Comparison of ENCODE assay signal across 8 cellular contexts in genomic region chr11:64865286-64866172, GRCh38. TPM values are rescaled to one million over a fixed set of nuclear protein-coding genes. Genes with fewer than 3 reads are reported as not detected.
DNase-seq lines count a peak whose midpoint lies in the region; ATAC-seq and TF ChIP-seq lines count a peak whose summit lies in the region.

No MANE protein-coding gene starts in this region.

- peaks cover 36% of the 10 kb centered on the region for H3K4me1 ChIP-seq in NT2/D1 (ENCODE audit: insufficient read depth, insufficient read length)
- H3K4me1 ChIP-seq in neuronal stem cell (ENCODE audit: control insufficient read depth in 2 of 2, insufficient read depth in 1 of 2, low read depth in 1 of 2, low read length in 2 of 2): peaks cover 34 to 44% of the 10 kb centered on the region in 2 donors

- CTCF ChIA-PET in activated CD8-positive, alpha-beta memory T cell treated with anti-CD3 and anti-CD28 coated beads, Interleukin-2, amount 10 ng/mL, durations not matched to agents 7 days and 5 days (lab: Charles Lee): interaction anchor here (1.2 to 29.2 kb wide), 4 partner anchors 16 to 86 kb away, joined by 3 to 1163 read pairs (median 206); partner anchors contain the start of genes CDC42BPG, EHD1 and MEN1

- peaks cover 39% of the 10 kb centered on the region for H3K36me3 ChIP-seq in NT2/D1 (ENCODE audit: insufficient read depth, insufficient read length, low read length)
- peaks cover 0 to 6% of the 10 kb centered on the region in 2 donors for H3K36me3 ChIP-seq in neuronal stem cell (replicated peaks in 1 of 2; ENCODE audit: control insufficient read depth in 2 of 2, insufficient read depth in 2 of 2, low read length in 2 of 2)

- no peaks in the 10 kb centered on the region for H3K9me3 ChIP-seq in NT2/D1 (ENCODE audit: insufficient read depth, low read length)
- H3K9me3 ChIP-seq in neuronal stem cell (replicated peaks in 1 of 2; ENCODE audit: control insufficient read depth in 2 of 2, insufficient read depth in 1 of 2, low read depth in 1 of 2, low read length in 2 of 2): no peaks in the 10 kb centered on the region

- H3K27ac ChIP-seq in neuronal stem cell (replicated peaks; ENCODE audit: low read length): peak overlapping the region; percentile 55

- H3K36me3 Mint-ChIP-seq in activated CD8-positive, alpha-beta memory T cell treated with anti-CD3 and anti-CD28 coated beads, Interleukin-2, amount 10 ng/mL, durations not matched to agents 7 days and 5 days: peaks cover 22% of the 10 kb centered on the region

- H2BK5ac ChIP-seq in neuronal stem cell (ENCODE audit: low read length): no peak overlapping the region

- peak overlapping the region; percentile 76 for H2BK12ac ChIP-seq in neuronal stem cell (ENCODE audit: low read length)

- H3K4me3 Mint-ChIP-seq in activated CD8-positive, alpha-beta memory T cell treated with anti-CD3 and anti-CD28 coated beads, Interleukin-2, amount 10 ng/mL, durations not matched to agents 7 days and 5 days: peak overlapping the region; percentile 54

- no peak overlapping the region for H4K8ac ChIP-seq in neuronal stem cell (ENCODE audit: low read depth, low read length)

- TF ChIP-seq CTCF in choroid plexus epithelial cell (conservative IDR thresholded peaks at IDR 0.05; ENCODE audit: low read depth, low read length): no peak

- H3K4me2 ChIP-seq in neuronal stem cell (ENCODE audit: insufficient read depth, low read length, poor library complexity, severe bottlenecking): no peak overlapping the region

- peak; percentile 14 for ATAC-seq in activated CD8-positive, alpha-beta memory T cell treated with anti-CD3 and anti-CD28 coated beads, Interleukin-2, amount 10 ng/mL, durations not matched to agents 7 days and 5 days

- peak overlapping the region; percentile 11 for H4K91ac ChIP-seq in neuronal stem cell (ENCODE audit: low read depth, low read length, poor library complexity)

- peak overlapping the region; percentile 98 for H3K27ac Mint-ChIP-seq in activated CD8-positive, alpha-beta memory T cell treated with anti-CD3 and anti-CD28 coated beads, Interleukin-2, amount 10 ng/mL, durations not matched to agents 7 days and 5 days

- no peaks in the 10 kb centered on the region for H3K27me3 Mint-ChIP-seq in activated CD8-positive, alpha-beta memory T cell treated with anti-CD3 and anti-CD28 coated beads, Interleukin-2, amount 10 ng/mL, durations not matched to agents 7 days and 5 days

- H3K27me3 ChIP-seq in NT2/D1 (ENCODE audit: insufficient read depth, insufficient read length) (no peaks in the 10 kb centered on the region), neuronal stem cell (ENCODE audit: control insufficient read depth in 3 of 3, insufficient read depth in 3 of 3, low read depth in 1 of 3, low read length in 3 of 3) (no peaks in the 10 kb centered on the region)

- DNase-seq in activated CD8-positive, alpha-beta memory T cell treated with anti-CD3 and anti-CD28 coated beads, Interleukin-2, amount 10 ng/mL, durations not matched to agents 7 days and 5 days: peak; percentile 71
- no peak for DNase-seq in activated CD8-positive, alpha-beta memory T cell treated with anti-CD3 and anti-CD28 coated beads for 24 hours
- no peak for DNase-seq in NT2/D1 (ENCODE audit: low read depth, low spot score)
- DNase-seq in choroid plexus epithelial cell (ENCODE audit: low read depth): peak; percentile 76
- no peak for DNase-seq in neuronal stem cell (ENCODE audit: low spot score)
- DNase-seq in NCI-H1417 treated with DMSO at 0.1 percent for 48 hours (lab: John Stamatoyannopoulos, UW): no peak
- no peak for DNase-seq in COLO668 (lab: John Stamatoyannopoulos, UW; ENCODE audit: unreplicated experiment)
- no peak for DNase-seq in nucleus accumbens (lab: John Stamatoyannopoulos, UW)

- no CpG with 5 or more reads among the region's 15 CpGs for WGBS in neuronal stem cell (ENCODE audit: extremely low coverage in 2 of 2, insufficient read length in 2 of 2, insufficient replicate concordance in 1 of 2), 2 donors

- H2BK120ac ChIP-seq in neuronal stem cell (ENCODE audit: low read depth, low read length): no peak overlapping the region

- H2AFZ ChIP-seq in neuronal stem cell (ENCODE audit: low read length): no peak overlapping the region

- H3K9ac ChIP-seq in NT2/D1 (ENCODE audit: insufficient read length, low read depth) (peak overlapping the region; percentile 39), neuronal stem cell (ENCODE audit: low read depth, low read length, poor library complexity) (no peak overlapping the region)

- H3K9me3 Mint-ChIP-seq in activated CD8-positive, alpha-beta memory T cell treated with anti-CD3 and anti-CD28 coated beads, Interleukin-2, amount 10 ng/mL, durations not matched to agents 7 days and 5 days (ENCODE audit: low read depth): no peaks in the 10 kb centered on the region

- H2BK15ac ChIP-seq in neuronal stem cell (ENCODE audit: low read length): peak overlapping the region; percentile 14

- peaks cover 93% of the 10 kb centered on the region for H3K4me1 Mint-ChIP-seq in activated CD8-positive, alpha-beta memory T cell treated with anti-CD3 and anti-CD28 coated beads, Interleukin-2, amount 10 ng/mL, durations not matched to agents 7 days and 5 days

- H3K14ac ChIP-seq in neuronal stem cell (ENCODE audit: low read length): no peak overlapping the region

- H3K79me1 ChIP-seq in neuronal stem cell (ENCODE audit: low read depth, low read length): peaks cover 18% of the 10 kb centered on the region

- H3K4me3 ChIP-seq in NT2/D1 (ENCODE audit: insufficient read length, low read depth): no peak overlapping the region
- no peak overlapping the region for H3K4me3 ChIP-seq in choroid plexus epithelial cell (ENCODE audit: low read depth, low read length)
- H3K4me3 ChIP-seq in neuronal stem cell (ENCODE audit: low read length in 2 of 2): no peak overlapping the region

- H3K4ac ChIP-seq in neuronal stem cell (ENCODE audit: low read length): no peak overlapping the region

- H3K23ac ChIP-seq in neuronal stem cell (ENCODE audit: low read depth, low read length, poor library complexity): no peak overlapping the region

- H3K18ac ChIP-seq in neuronal stem cell (ENCODE audit: low read length): peak overlapping the region; percentile 58

- H2AK5ac ChIP-seq in neuronal stem cell (ENCODE audit: low read depth, low read length): peak overlapping the region; percentile 11

RNA-seq across cellular contexts. Expression of gene EHD1, which starts 12.9 kb away (rescaled TPM):
- 100 to 1,000 TPM; 149 to 155 TPM for total RNA-seq in activated CD8-positive, alpha-beta memory T cell treated with anti-CD3 and anti-CD28 coated beads, Interleukin-2, amount 10 ng/mL, durations not matched to agents 7 days and 5 days
- polyA plus RNA-seq in neuronal stem cell (2013, experiment 1 of 2): 24.4 TPM
- polyA plus RNA-seq in neuronal stem cell (2013, experiment 2 of 2): 23.3 TPM

RNA-seq across cellular contexts. Expression of gene CDC42BPG, which starts 21.1 kb away (rescaled TPM):
- total RNA-seq in activated CD8-positive, alpha-beta memory T cell treated with anti-CD3 and anti-CD28 coated beads, Interleukin-2, amount 10 ng/mL, durations not matched to agents 7 days and 5 days: under 1 TPM; 0.50 to 0.61 TPM
- polyA plus RNA-seq in neuronal stem cell (2013, experiment 1 of 2): 1.1 TPM
- 1.1 TPM for polyA plus RNA-seq in neuronal stem cell (2013, experiment 2 of 2)

RNA-seq across cellular contexts. Expression of gene ATG2A, which starts 51.5 kb away (rescaled TPM):
- total RNA-seq in activated CD8-positive, alpha-beta memory T cell treated with anti-CD3 and anti-CD28 coated beads, Interleukin-2, amount 10 ng/mL, durations not matched to agents 7 days and 5 days: 10 to 100 TPM; 27.3 to 27.9 TPM
- 5.3 TPM for polyA plus RNA-seq in neuronal stem cell (2013, experiment 1 of 2)
- polyA plus RNA-seq in neuronal stem cell (2013, experiment 2 of 2): 5.5 TPM

RNA-seq across cellular contexts. Expression of gene MEN1, which starts 55.2 kb away (rescaled TPM):
- total RNA-seq in activated CD8-positive, alpha-beta memory T cell treated with anti-CD3 and anti-CD28 coated beads, Interleukin-2, amount 10 ng/mL, durations not matched to agents 7 days and 5 days: 10 to 100 TPM; 31.2 to 42.1 TPM
- polyA plus RNA-seq in neuronal stem cell (2013, experiment 1 of 2): 59.7 TPM
- 59.7 TPM for polyA plus RNA-seq in neuronal stem cell (2013, experiment 2 of 2)

RNA-seq across cellular contexts. Expression of gene PPP2R5B, which starts 59.0 kb away (rescaled TPM):
- total RNA-seq in activated CD8-positive, alpha-beta memory T cell treated with anti-CD3 and anti-CD28 coated beads, Interleukin-2, amount 10 ng/mL, durations not matched to agents 7 days and 5 days: 10 to 100 TPM; 11.7 to 12.3 TPM
- 5.7 TPM for polyA plus RNA-seq in neuronal stem cell (2013, experiment 1 of 2)
- polyA plus RNA-seq in neuronal stem cell (2013, experiment 2 of 2): 6.1 TPM

Comparison
In these comparisons a context has a peak if more than half of its experiments do, and no peak if none do; other contexts are left out.
1. DNase-seq: peak in activated CD8-positive, alpha-beta memory T cell treated with anti-CD3 and anti-CD28 coated beads, Interleukin-2, amount 10 ng/mL, durations not matched to agents 7 days and 5 days (single experiment) and choroid plexus epithelial cell (single experiment); none in activated CD8-positive, alpha-beta memory T cell treated with anti-CD3 and anti-CD28 coated beads for 24 hours (single experiment), NT2/D1 (single experiment), neuronal stem cell (single experiment), NCI-H1417 treated with DMSO at 0.1 percent for 48 hours (single experiment), COLO668 (single experiment) and nucleus accumbens (0 of 56).